Comparison of ENCODE assay signal across 1 cellular context in the genomic region with DNA sequence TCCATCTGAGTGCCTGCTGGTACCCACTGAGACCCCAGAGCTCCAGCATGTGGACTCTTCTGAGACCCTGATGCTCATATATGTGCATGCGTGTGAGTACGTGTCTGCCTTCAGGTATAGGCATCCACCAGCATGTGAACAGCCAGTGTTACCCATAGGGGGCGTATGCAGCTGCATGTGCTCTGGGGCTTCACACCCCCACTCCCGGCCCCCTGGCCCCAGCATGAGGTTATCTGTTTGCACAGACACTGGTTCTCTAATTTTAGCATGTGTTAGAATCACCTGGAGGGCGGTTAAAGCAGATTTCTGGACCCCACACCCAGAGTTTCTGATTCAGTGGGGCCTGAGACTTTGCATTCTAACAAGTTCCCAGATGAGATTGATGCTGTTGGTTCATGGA.
TF ChIP-seq lines count a peak whose summit lies in the region.

No MANE protein-coding gene starts in this region.

TF ChIP-seq in IMR-90, 13 proteins besides CTCF, POLR2A, EP300 and RAD21 (continued from another document):
- TF ChIP-seq NFE2L2 (IDR thresholded peaks at IDR 0.05; ENCODE audit: low read depth, low read length) = no peak
- TF ChIP-seq RFX5 (IDR thresholded peaks at IDR 0.05; ENCODE audit: low read depth, low read length) = no peak
- TF ChIP-seq BHLHE40 (IDR thresholded peaks at IDR 0.05; ENCODE audit: low read depth, low read length) = no peak
- TF ChIP-seq RCOR1 (IDR thresholded peaks at IDR 0.05; ENCODE audit: insufficient replicate concordance, low read length) = no peak
- TF ChIP-seq MXI1 (IDR thresholded peaks at IDR 0.05; ENCODE audit: borderline replicate concordance, low read depth, low read length) = no peak
- TF ChIP-seq, protein P1, sequence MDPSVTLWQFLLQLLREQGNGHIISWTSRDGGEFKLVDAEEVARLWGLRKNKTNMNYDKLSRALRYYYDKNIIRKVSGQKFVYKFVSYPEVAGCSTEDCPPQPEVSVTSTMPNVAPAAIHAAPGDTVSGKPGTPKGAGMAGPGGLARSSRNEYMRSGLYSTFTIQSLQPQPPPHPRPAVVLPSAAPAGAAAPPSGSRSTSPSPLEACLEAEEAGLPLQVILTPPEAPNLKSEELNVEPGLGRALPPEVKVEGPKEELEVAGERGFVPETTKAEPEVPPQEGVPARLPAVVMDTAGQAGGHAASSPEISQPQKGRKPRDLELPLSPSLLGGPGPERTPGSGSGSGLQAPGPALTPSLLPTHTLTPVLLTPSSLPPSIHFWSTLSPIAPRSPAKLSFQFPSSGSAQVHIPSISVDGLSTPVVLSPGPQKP (IDR thresholded peaks at IDR 0.05; ENCODE audit: borderline replicate concordance, low read depth, low read length) = no peak
- no peak for TF ChIP-seq FOS (IDR thresholded peaks at IDR 0.05; ENCODE audit: low read depth, low read length)
- no peak for TF ChIP-seq MAZ (IDR thresholded peaks at IDR 0.05; ENCODE audit: borderline replicate concordance, low read depth, low read length)
